8 cellular contexts compared by ENCODE assay signal in the genomic region with DNA sequence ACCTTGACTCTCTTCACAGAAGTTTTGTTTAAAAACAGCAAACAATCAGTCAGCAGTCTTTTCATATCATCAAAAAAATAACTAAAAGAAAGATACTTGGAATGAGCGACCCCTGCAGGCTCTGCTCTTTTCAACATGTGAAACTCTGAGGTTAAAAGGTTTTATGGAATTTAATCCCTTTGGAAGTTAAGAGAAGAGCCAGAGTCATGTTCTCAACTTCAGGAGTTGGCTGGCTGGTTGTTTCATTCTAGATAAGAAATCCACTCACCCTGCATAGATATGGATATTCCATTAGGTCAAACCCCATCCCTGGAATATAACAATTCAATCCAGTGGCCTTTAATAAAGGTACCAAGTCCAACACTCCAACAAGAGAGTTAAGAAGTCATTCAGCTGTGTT.
DNase-seq lines count a peak whose midpoint lies in the region; ATAC-seq and TF ChIP-seq lines count a peak whose summit lies in the region.

No MANE protein-coding gene starts in this region.

- H3K27ac ChIP-seq in muscle layer of duodenum (ENCODE audit: low read length): peak overlapping the region; percentile 10

- H3K27me3 Mint-ChIP-seq in Caco-2 (ENCODE audit: insufficient read depth, unreplicated experiment): no peaks in the 10 kb centered on the region
- no peaks in the 10 kb centered on the region for H3K27me3 Mint-ChIP-seq in activated naive CD8-positive, alpha-beta T cell treated with anti-CD3 and anti-CD28 coated beads, Interleukin-2, amount 50 U/mL, for 24 hours
- no peaks in the 10 kb centered on the region for H3K27me3 Mint-ChIP-seq in stimulated activated naive B cell treated with anti-CD40 and anti-IgM and Interleukin-4, amounts not matched to agents 10 μg/mL and 1 μg/mL and 100 μg/mL, for 72 hours

- H3K9me3 Mint-ChIP-seq in Caco-2 (ENCODE audit: unreplicated experiment): peaks cover 44% of the 10 kb centered on the region
- H3K9me3 Mint-ChIP-seq in activated naive CD8-positive, alpha-beta T cell treated with anti-CD3 and anti-CD28 coated beads, Interleukin-2, amount 50 U/mL, for 24 hours: peaks cover 21% of the 10 kb centered on the region
- H3K9me3 Mint-ChIP-seq in stimulated activated naive B cell treated with anti-CD40 and anti-IgM and Interleukin-4, amounts not matched to agents 10 μg/mL and 1 μg/mL and 100 μg/mL, for 72 hours: peaks cover 4% of the 10 kb centered on the region in 2 donors

- CTCF ChIA-PET in Caco-2 (lab: Charles Lee): no interaction called here

- POLR2A ChIA-PET in Caco-2 (lab: Charles Lee): no interaction called here

- DNase-seq in Caco-2 (peak in 1 of 2 experiments; percentile 21), NAMALWA (ENCODE audit: low spot score) (peak; percentile 31), dermis blood vessel endothelial cell (peak; percentile 75)
- no peak for DNase-seq in activated naive CD8-positive, alpha-beta T cell treated with anti-CD3 and anti-CD28 coated beads, Interleukin-2, amount 50 U/mL, for 24 hours
- no peak for DNase-seq in stimulated activated naive CD8-positive, alpha-beta T cell treated with anti-CD3 and anti-CD28 coated beads, Interleukin-15, Interleukin-2, amounts not matched to agents 100 U/mL and 50 U/mL, for 24 hours
- no peak for DNase-seq in stimulated activated naive B cell treated with anti-CD40 and anti-IgM and Interleukin-4, amounts not matched to agents 10 μg/mL and 1 μg/mL and 100 μg/mL, for 72 hours

- no peaks in the 10 kb centered on the region for H3K36me3 ChIP-seq in Caco-2 (ENCODE audit: control insufficient read depth, insufficient read depth, low read length)
- no peaks in the 10 kb centered on the region for H3K36me3 ChIP-seq in muscle layer of duodenum (ENCODE audit: control insufficient read depth in 1 of 2, insufficient read depth in 2 of 2, low read length in 2 of 2)

- H3K36me3 Mint-ChIP-seq in Caco-2 (ENCODE audit: insufficient read depth, unreplicated experiment): no peaks in the 10 kb centered on the region
- peaks cover 1% of the 10 kb centered on the region for H3K36me3 Mint-ChIP-seq in activated naive CD8-positive, alpha-beta T cell treated with anti-CD3 and anti-CD28 coated beads, Interleukin-2, amount 50 U/mL, for 24 hours (ENCODE audit: low read depth)
- H3K36me3 Mint-ChIP-seq in stimulated activated naive B cell treated with anti-CD40 and anti-IgM and Interleukin-4, amounts not matched to agents 10 μg/mL and 1 μg/mL and 100 μg/mL, for 72 hours: no peaks in the 10 kb centered on the region

- no peaks in the 10 kb centered on the region for H3K27me3 ChIP-seq in Caco-2 (replicated peaks; ENCODE audit: control insufficient read depth, insufficient read depth, low read length)
- H3K27me3 ChIP-seq in muscle layer of duodenum (ENCODE audit: low read depth, low read length): no peaks in the 10 kb centered on the region

- no peak for ATAC-seq in GM21576 (IDR thresholded peaks at IDR 0.05; ENCODE audit: unreplicated experiment)
- no peak for ATAC-seq in activated naive CD8-positive, alpha-beta T cell treated with anti-CD3 and anti-CD28 coated beads, Interleukin-2, amount 50 U/mL, for 24 hours
- ATAC-seq in stimulated activated naive CD8-positive, alpha-beta T cell treated with anti-CD3 and anti-CD28 coated beads, Interleukin-15, Interleukin-2, amounts not matched to agents 100 U/mL and 50 U/mL, for 24 hours: no peak
- ATAC-seq in stimulated activated naive B cell treated with anti-CD40 and anti-IgM and Interleukin-4, amounts not matched to agents 10 μg/mL and 1 μg/mL and 100 μg/mL, for 72 hours (replicated peaks): no peak

- no peak overlapping the region for H3K4me3 Mint-ChIP-seq in Caco-2 (ENCODE audit: unreplicated experiment)
- no peak overlapping the region for H3K4me3 Mint-ChIP-seq in activated naive CD8-positive, alpha-beta T cell treated with anti-CD3 and anti-CD28 coated beads, Interleukin-2, amount 50 U/mL, for 24 hours
- H3K4me3 Mint-ChIP-seq in stimulated activated naive B cell treated with anti-CD40 and anti-IgM and Interleukin-4, amounts not matched to agents 10 μg/mL and 1 μg/mL and 100 μg/mL, for 72 hours: no peak overlapping the region

- H3K4me1 ChIP-seq in Caco-2: peaks cover 7% of the 10 kb centered on the region
- peaks cover 0 to 9% of the 10 kb centered on the region in 2 donors for H3K4me1 ChIP-seq in muscle layer of duodenum (ENCODE audit: control insufficient read depth in 1 of 2, insufficient read depth in 2 of 2, low read length in 2 of 2)

- TF ChIP-seq CTCF in Caco-2 (IDR thresholded peaks at IDR 0.05; ENCODE audit: insufficient read depth in 1 of 2, low read depth in 1 of 2, low read length in 1 of 2, severe bottlenecking in 1 of 2, unreplicated experiment in 1 of 2): peak; percentile 36 to 38

- H3K4me1 Mint-ChIP-seq in Caco-2 (ENCODE audit: low read depth, unreplicated experiment): peaks cover 20% of the 10 kb centered on the region
- H3K4me1 Mint-ChIP-seq in activated naive CD8-positive, alpha-beta T cell treated with anti-CD3 and anti-CD28 coated beads, Interleukin-2, amount 50 U/mL, for 24 hours: peaks cover 6% of the 10 kb centered on the region
- H3K4me1 Mint-ChIP-seq in stimulated activated naive B cell treated with anti-CD40 and anti-IgM and Interleukin-4, amounts not matched to agents 10 μg/mL and 1 μg/mL and 100 μg/mL, for 72 hours: no peaks in the 10 kb centered on the region

- H3K4me3 ChIP-seq in Caco-2 (ENCODE audit: low read depth, low read length): no peak overlapping the region
- no peak overlapping the region for H3K4me3 ChIP-seq in muscle layer of duodenum (ENCODE audit: low read depth in 1 of 2, low read length in 2 of 2)

- H3K9me3 ChIP-seq in Caco-2 (peaks cover 12% of the 10 kb centered on the region), muscle layer of duodenum (ENCODE audit: control insufficient read depth in 1 of 2, low read length in 2 of 2) (no peaks in the 10 kb centered on the region)

- no TSS peak for BruUV-seq in Caco-2 (replicated peaks; lab: Mats Ljungman, UMichigan)

- intact Hi-C loops in Caco-2 (cut with micrococcal nuclease; ENCODE audit: unreplicated experiment): loop anchor here (1.0 kb wide), 1 partner anchor 395 kb away; no protein-coding TSS in a partner anchor

- H3K27ac Mint-ChIP-seq in Caco-2 (ENCODE audit: unreplicated experiment): no peak overlapping the region
- no peak overlapping the region for H3K27ac Mint-ChIP-seq in activated naive CD8-positive, alpha-beta T cell treated with anti-CD3 and anti-CD28 coated beads, Interleukin-2, amount 50 U/mL, for 24 hours
- H3K27ac Mint-ChIP-seq in stimulated activated naive B cell treated with anti-CD40 and anti-IgM and Interleukin-4, amounts not matched to agents 10 μg/mL and 1 μg/mL and 100 μg/mL, for 72 hours: no peak overlapping the region

Comparison
In these comparisons a context has a peak if more than half of its experiments do, and no peak if none do; other contexts are left out.
1. DNase-seq: peak in NAMALWA (single experiment) and dermis blood vessel endothelial cell (single experiment); none in activated naive CD8-positive, alpha-beta T cell treated with anti-CD3 and anti-CD28 coated beads, Interleukin-2, amount 50 U/mL, for 24 hours (single experiment), stimulated activated naive CD8-positive, alpha-beta T cell treated with anti-CD3 and anti-CD28 coated beads, Interleukin-15, Interleukin-2, amounts not matched to agents 100 U/mL and 50 U/mL, for 24 hours (single experiment) and stimulated activated naive B cell treated with anti-CD40 and anti-IgM and Interleukin-4, amounts not matched to agents 10 μg/mL and 1 μg/mL and 100 μg/mL, for 72 hours (single experiment).